Comparison of ENCODE assay signal across 1 cellular context in genomic region chr5:135426102-135427082, GRCh38.
A peak's percentile ranks its signal among the peaks of the same experiment; 100 is the strongest.
TF ChIP-seq lines count a peak whose summit lies in the region.

No MANE protein-coding gene starts in this region.

TF ChIP-seq in HepG2, 621 proteins besides CTCF, POLR2A, EP300 and RAD21 (continued from another document):
- TF ChIP-seq FOXK1 (CRISPR knock-in tag; IDR thresholded peaks at IDR 0.05; ENCODE audit: borderline replicate concordance, low read depth) = peak; percentile 26; the same call in 1 of the 2 replicates
- TF ChIP-seq TCF12 (IDR thresholded peaks at IDR 0.05) = no peak
- no peak for TF ChIP-seq TCF12 (CRISPR knock-in tag; IDR thresholded peaks at IDR 0.05)
- TF ChIP-seq DRAP1 (CRISPR knock-in tag; IDR thresholded peaks at IDR 0.05) = 0 out of 2 replicates have a peak, but pooled peaks have one; percentile 5
- no peak for TF ChIP-seq GABPA (IDR thresholded peaks at IDR 0.05; ENCODE audit: low read depth, low read length)
- TF ChIP-seq GABPA (CRISPR knock-in tag; IDR thresholded peaks at IDR 0.05; ENCODE audit: low read depth) = no peak
- no peak for TF ChIP-seq PLSCR1 (CRISPR knock-in tag; IDR thresholded peaks at IDR 0.05; ENCODE audit: borderline replicate concordance)
- no peak for TF ChIP-seq ZNF256 (CRISPR knock-in tag; conservative IDR thresholded peaks at IDR 0.05)
- TF ChIP-seq ZNF7 (CRISPR knock-in tag; IDR thresholded peaks at IDR 0.05) = no peak
- TF ChIP-seq ZNF282 (IDR thresholded peaks at IDR 0.05; ENCODE audit: partially characterized antibody) = no peak
- no peak for TF ChIP-seq SETDB1 (CRISPR knock-in tag; IDR thresholded peaks at IDR 0.05; ENCODE audit: borderline replicate concordance)
- no peak for TF ChIP-seq GTF2F1 (IDR thresholded peaks at IDR 0.05; ENCODE audit: low read length)
- no peak for TF ChIP-seq RARG (CRISPR knock-in tag; IDR thresholded peaks at IDR 0.05; ENCODE audit: low read depth)
- TF ChIP-seq ZNF674 (CRISPR knock-in tag; IDR thresholded peaks at IDR 0.05; ENCODE audit: low read depth) = no peak
- no peak for TF ChIP-seq CREB3 (CRISPR knock-in tag; IDR thresholded peaks at IDR 0.05)
- TF ChIP-seq EEA1 (CRISPR knock-in tag; IDR thresholded peaks at IDR 0.05; ENCODE audit: borderline replicate concordance) = no peak
- TF ChIP-seq ZBTB4 (CRISPR knock-in tag; IDR thresholded peaks at IDR 0.05; ENCODE audit: borderline replicate concordance) = no peak
- no peak for TF ChIP-seq ZNF451 (CRISPR knock-in tag; IDR thresholded peaks at IDR 0.05)
- TF ChIP-seq FOXA3 (CRISPR knock-in tag; IDR thresholded peaks at IDR 0.05) = peak; percentile 66
- TF ChIP-seq ZFP37 (CRISPR knock-in tag; IDR thresholded peaks at IDR 0.05; ENCODE audit: borderline replicate concordance) = no peak
- TF ChIP-seq ZNF713 (CRISPR knock-in tag; IDR thresholded peaks at IDR 0.05) = no peak
- no peak for TF ChIP-seq ATF6 (CRISPR knock-in tag; conservative IDR thresholded peaks at IDR 0.05)
- peak; percentile 76 for TF ChIP-seq SMC3 (IDR thresholded peaks at IDR 0.05; ENCODE audit: low read length)
- no peak for TF ChIP-seq HINFP (CRISPR knock-in tag; IDR thresholded peaks at IDR 0.05; ENCODE audit: low read depth)
- peak; percentile 47; the same call in 1 of the 2 replicates for TF ChIP-seq ZBTB7B (CRISPR knock-in tag; IDR thresholded peaks at IDR 0.05)
- TF ChIP-seq ZNF577 (CRISPR knock-in tag; IDR thresholded peaks at IDR 0.05; ENCODE audit: borderline replicate concordance, low read depth) = no peak
- no peak for TF ChIP-seq RARA (CRISPR knock-in tag; IDR thresholded peaks at IDR 0.05)
- TF ChIP-seq ZNF253 (CRISPR knock-in tag; IDR thresholded peaks at IDR 0.05; ENCODE audit: borderline replicate concordance) = no peak
- TF ChIP-seq RBM39 (IDR thresholded peaks at IDR 0.05; ENCODE audit: low read depth, low read length, poor library complexity, severe bottlenecking) = no peak
- TF ChIP-seq ZNF251 (CRISPR knock-in tag; IDR thresholded peaks at IDR 0.05) = no peak
- no peak for TF ChIP-seq ZNF850 (CRISPR knock-in tag; conservative IDR thresholded peaks at IDR 0.05)
- TF ChIP-seq ZNF558 (CRISPR knock-in tag; IDR thresholded peaks at IDR 0.05; ENCODE audit: borderline replicate concordance) = no peak
- no peak for TF ChIP-seq TCF7L2 (IDR thresholded peaks at IDR 0.05; ENCODE audit: low read depth, low read length)
- no peak for TF ChIP-seq ZNF33A (CRISPR knock-in tag; IDR thresholded peaks at IDR 0.05; ENCODE audit: borderline replicate concordance)
- TF ChIP-seq ATF4 (CRISPR knock-in tag; IDR thresholded peaks at IDR 0.05) = no peak
- no peak for TF ChIP-seq RBAK (CRISPR knock-in tag; IDR thresholded peaks at IDR 0.05)
- no peak for TF ChIP-seq ZNF234 (CRISPR knock-in tag; conservative IDR thresholded peaks at IDR 0.05)
- TF ChIP-seq ZNF354B (CRISPR knock-in tag; IDR thresholded peaks at IDR 0.05) = no peak
